Comparison of ENCODE assay signal across 17 cellular contexts in genomic region chr5:155069961-155070360, GRCh38. TPM values are rescaled to one million over a fixed set of nuclear protein-coding genes. Genes with fewer than 3 reads are reported as not detected.
DNase-seq lines count a peak whose midpoint lies in the region.
"Had no signal": no experiment of that assay in that cellular context is flagged by ENCODE, and none has a peak within 500 bp of the region (broad histone marks: within the 10 kb centered on the region; RNA-seq: fewer than 3 reads in every experiment).

No MANE protein-coding gene starts in this region.

- H3K9me3 ChIP-seq in adipocyte (ENCODE audit: control insufficient read depth, low read length): peaks cover 2% of the 10 kb centered on the region
- no peaks in the 10 kb centered on the region for H3K9me3 ChIP-seq in effector memory CD4-positive, alpha-beta T cell (ENCODE audit: control insufficient read depth, low read length)
- H3K9me3 ChIP-seq: Caco-2 had no signal

- no peak overlapping the region for H3K27ac ChIP-seq in effector memory CD4-positive, alpha-beta T cell (ENCODE audit: insufficient read depth, low read length, poor library complexity, severe bottlenecking)
- H3K27ac ChIP-seq: C4-2B, KMS-11 had no signal

- DNase-seq in EH (ENCODE audit: low read depth): peak; percentile 3
- peak; percentile 28 for DNase-seq in adipocyte (ENCODE audit: low read depth)
- DNase-seq in fibroblast of peridontal ligament (ENCODE audit: extremely low read depth): peak; percentile 9
- DNase-seq in ureter (ENCODE audit: low spot score): no peak
- no peak for DNase-seq in effector memory CD4-positive, alpha-beta T cell
- DNase-seq in SKM-1 treated with dmso at 0.1 percent for 144 hours (lab: John Stamatoyannopoulos, UW; ENCODE audit: unreplicated experiment): no peak
- DNase-seq in stimulated activated CD4-positive, alpha-beta T cell treated with anti-CD3 and anti-CD28 coated beads, Interleukin-2, amount 100 ng/mL, for 48 hours: no peak
- DNase-seq: AML-193; Caco-2; CD4-positive, alpha-beta T cell; GDM1; HFFc6 had no signal

- no peak overlapping the region for H3K9ac ChIP-seq in adipocyte (ENCODE audit: low read length)
- H3K9ac ChIP-seq: KMS-11 had no signal

- no peaks in the 10 kb centered on the region for H3K4me1 ChIP-seq in adipocyte (ENCODE audit: control insufficient read depth, insufficient read depth, low read length)
- H3K4me1 ChIP-seq in effector memory CD4-positive, alpha-beta T cell (ENCODE audit: control insufficient read depth, insufficient read depth, low read length, poor library complexity, severe bottlenecking): no peaks in the 10 kb centered on the region
- H3K4me1 ChIP-seq: Caco-2 had no signal

- no peak overlapping the region for H3K4me3 ChIP-seq in adipocyte (ENCODE audit: low read length)
- H3K4me3 ChIP-seq in effector memory CD4-positive, alpha-beta T cell (ENCODE audit: insufficient read depth, low read depth, low read length, poor library complexity, severe bottlenecking): no peak overlapping the region
- H3K4me3 ChIP-seq: GM12878, GM23338 had no signal

- H3K36me3 ChIP-seq in adipocyte (ENCODE audit: control insufficient read depth, insufficient read depth, low read length, severe bottlenecking): no peaks in the 10 kb centered on the region
- no peaks in the 10 kb centered on the region for H3K36me3 ChIP-seq in effector memory CD4-positive, alpha-beta T cell (ENCODE audit: control insufficient read depth, insufficient read depth, low read length)

- H3K27me3 ChIP-seq in adipocyte (replicated peaks; ENCODE audit: control insufficient read depth, insufficient read depth, low read length): no peaks in the 10 kb centered on the region
- no peaks in the 10 kb centered on the region for H3K27me3 ChIP-seq in effector memory CD4-positive, alpha-beta T cell (replicated peaks; ENCODE audit: control insufficient read depth, insufficient read depth, low read length, poor library complexity, severe bottlenecking)

RNA-seq across cellular contexts. Expression of gene KIF4B, which starts 56.4 kb away (rescaled TPM):
- total RNA-seq in ureter: not detected
- total RNA-seq: CD4-positive, alpha-beta T cell; GM23338; HT1080 had no signal

Comparison
In these comparisons a context has a peak if more than half of its experiments do, and no peak if none do; other contexts are left out.
1. DNase-seq: peak in EH (single experiment), adipocyte (single experiment) and fibroblast of peridontal ligament (single experiment); none in ureter (single experiment), effector memory CD4-positive, alpha-beta T cell (0 of 3), SKM-1 treated with dmso at 0.1 percent for 144 hours (single experiment) and stimulated activated CD4-positive, alpha-beta T cell treated with anti-CD3 and anti-CD28 coated beads, Interleukin-2, amount 100 ng/mL, for 48 hours (0 of 2).